25 cellular contexts compared by ENCODE assay signal in genomic region chr5:127446626-127447025, GRCh38.
"Had no signal": no experiment of that assay in that cellular context is flagged by ENCODE, and none has a peak within 500 bp of the region (broad histone marks: within the 10 kb centered on the region; RNA-seq: fewer than 3 reads in every experiment).

No MANE protein-coding gene starts in this region.

- H3K36me3 ChIP-seq: esophagus squamous epithelium, heart right ventricle, left ventricle myocardium inferior, spleen, transverse colon had no signal

- H3K27ac ChIP-seq: epithelial cell of prostate, esophagus squamous epithelium, heart right ventricle, left ventricle myocardium inferior, spleen, testis, transverse colon had no signal

- H3K4me3 ChIP-seq: esophagus squamous epithelium, heart right ventricle, left ventricle myocardium inferior, lung, spleen, testis, transverse colon had no signal

- FAIRE-seq: bronchial epithelial cell, endometrium, islet of Langerhans had no signal

- H3K9me3 ChIP-seq: esophagus squamous epithelium, heart right ventricle, left ventricle myocardium inferior, spleen, testis, transverse colon had no signal

- DNase-seq: activated CD4-positive, alpha-beta T cell treated with anti-CD3 and anti-CD28 coated beads for 1 hour; activated CD4-positive, alpha-beta T cell treated with anti-CD3 and anti-CD28 coated beads, Interleukin-2, amount 50 U/mL, for 1 hour; activated CD8-positive, alpha-beta T cell treated with anti-CD3 and anti-CD28 coated beads for 36 hours; activated naive CD8-positive, alpha-beta T cell treated with anti-CD3 and anti-CD28 coated beads, Interleukin-2, amount 50 U/mL, for 24 hours; activated T-cell treated with anti-CD3 and anti-CD28 coated beads, Interleukin-2, amount 50 U/mL, for 48 hours; esophagus squamous epithelium; foreskin melanocyte; heart right ventricle; left ventricle myocardium inferior; naive B cell; nephron progenitor cell; nucleus accumbens; posterior cingulate gyrus; right cardiac atrium; spleen; stimulated activated naive CD4-positive, alpha-beta T cell treated with Interleukin-2 at 50 U/mL for 16 hours; SW 1271; T-helper 9 cell; testis; transverse colon had no signal

- H3K4me1 ChIP-seq: esophagus squamous epithelium, heart right ventricle, spleen, testis, transverse colon had no signal

- H3K27me3 ChIP-seq: spleen, testis, transverse colon had no signal

- ATAC-seq: activated CD8-positive, alpha-beta T cell treated with anti-CD3 and anti-CD28 coated beads for 36 hours; activated naive CD8-positive, alpha-beta T cell treated with anti-CD3 and anti-CD28 coated beads, Interleukin-2, amount 50 U/mL, for 24 hours; heart right ventricle; right cardiac atrium had no signal
